ENCODE assay signal across 9 cellular contexts in genomic region chr20:45779011-45779915, GRCh38. TPM values are rescaled to one million over a fixed set of nuclear protein-coding genes. Genes with fewer than 3 reads are reported as not detected.
DNase-seq lines count a peak whose midpoint lies in the region; ATAC-seq and TF ChIP-seq lines count a peak whose summit lies in the region.
"Had no signal": no experiment of that assay in that cellular context is flagged by ENCODE, and none has a peak within 500 bp of the region (broad histone marks: within the 10 kb centered on the region; RNA-seq: fewer than 3 reads in every experiment).

No MANE protein-coding gene starts in this region.

- no peaks in the 10 kb centered on the region for H4K20me1 ChIP-seq in smooth muscle cell (ENCODE audit: low read depth)

- peak; percentile 91 to 95 for ATAC-seq in right cardiac atrium
- ATAC-seq in HG03280 (IDR thresholded peaks at IDR 0.05; ENCODE audit: unreplicated experiment) = no peak
- ATAC-seq in HG03095 (IDR thresholded peaks at IDR 0.05; ENCODE audit: unreplicated experiment) = no peak
- ATAC-seq in HG02852 (IDR thresholded peaks at IDR 0.05; ENCODE audit: unreplicated experiment) = no peak

- H3K4me3 ChIP-seq in right cardiac atrium (ENCODE audit: low read length) = no peak overlapping the region
- H3K4me3 ChIP-seq in smooth muscle cell = no peak overlapping the region

- no peak for TF ChIP-seq CTCF in smooth muscle cell (IDR thresholded peaks at IDR 0.05; ENCODE audit: borderline replicate concordance, insufficient read depth, poor library complexity, severe bottlenecking)

- intact Hi-C loops in right cardiac atrium (cut with DNase I) = loop anchor here (10.0 kb wide), 3 partner anchors 324 to 464 kb away; no protein-coding TSS in a partner anchor

- H3K9me3 ChIP-seq in right cardiac atrium (ENCODE audit: control insufficient read depth, low read length) = no peaks in the 10 kb centered on the region
- no peaks in the 10 kb centered on the region for H3K9me3 ChIP-seq in smooth muscle cell (replicated peaks; ENCODE audit: low read depth)

- H3K4me1 ChIP-seq in right cardiac atrium (ENCODE audit: control insufficient read depth, insufficient read depth, low read length) (peaks cover 2% of the 10 kb centered on the region), smooth muscle cell (ENCODE audit: low read depth) (no peaks in the 10 kb centered on the region)

- H3K27ac ChIP-seq in adipose tissue (ENCODE audit: low read depth, low read length) (peak overlapping the region; percentile 49), right cardiac atrium (ENCODE audit: low read length) (peak overlapping the region; percentile 54), smooth muscle cell (ENCODE audit: low read depth) (peak overlapping the region; percentile 90)

- no peaks in the 10 kb centered on the region for H3K79me2 ChIP-seq in smooth muscle cell (ENCODE audit: low read depth)

- H3K27me3 ChIP-seq in right cardiac atrium (ENCODE audit: control insufficient read depth, insufficient read depth) (no peaks in the 10 kb centered on the region), smooth muscle cell (ENCODE audit: low read depth) (no peaks in the 10 kb centered on the region)

- DNase-seq in HCEC 1CT = peak; percentile 100
- peak; percentile 87 to 93 (median 88) for DNase-seq in right cardiac atrium
- peak; percentile 29 for DNase-seq in smooth muscle cell (lab: John Stamatoyannopoulos, UW; ENCODE audit: unreplicated experiment)
- DNase-seq in GM19240 (ENCODE audit: insufficient read length, low spot score) = no peak
- DNase-seq: activated naive CD8-positive, alpha-beta T cell treated with anti-CD3 and anti-CD28 coated beads, Interleukin-2, amount 10 ng/mL, durations not matched to agents 7 days and 5 days had no signal

- peaks cover 24% of the 10 kb centered on the region for H3F3A ChIP-seq in smooth muscle cell (ENCODE audit: low read depth)

- peak overlapping the region; percentile 49 for H3K4me2 ChIP-seq in smooth muscle cell

- H3K9ac ChIP-seq in smooth muscle cell (ENCODE audit: low read depth) = peak overlapping the region; percentile 61

- no peaks in the 10 kb centered on the region for H3K36me3 ChIP-seq in smooth muscle cell (ENCODE audit: low read depth)

- no peak overlapping the region for H2AFZ ChIP-seq in smooth muscle cell (ENCODE audit: low read depth)

- WGBS in adipose tissue, 3 donors = 42 to 60% (median 60%) methylated on average over 8 of the region's 8 CpGs
- 60% methylated on average over 8 of the region's 8 CpGs for WGBS in right cardiac atrium
- WGBS in smooth muscle cell (ENCODE audit: low lambda C conversion rate) = 16% methylated on average over 8 of the region's 8 CpGs

RNA-seq across cellular contexts. Expression of gene WFDC3, which starts 12.4 kb away (rescaled TPM):
- polyA plus RNA-seq in adipose tissue = 1 to 10 TPM in 1 of 3 donors, under 1 TPM in 1, not detected in 1; 0.32 to 1.0 TPM
- total RNA-seq in right cardiac atrium = 1 to 10 TPM in 1 of 4 donors, under 1 TPM in 1, not detected in 2; 0.57 to 1.4 TPM
- polyA plus RNA-seq in right cardiac atrium = 1.2 TPM
- not detected in 2 replicates for total RNA-seq in smooth muscle cell
- 0.64 TPM in 1 of 2 replicates, not detected in the other for polyA plus RNA-seq in smooth muscle cell
- total RNA-seq: activated naive CD8-positive, alpha-beta T cell treated with anti-CD3 and anti-CD28 coated beads, Interleukin-2, amount 10 ng/mL, durations not matched to agents 7 days and 5 days had no signal

RNA-seq across cellular contexts. Expression of gene DNTTIP1, which starts 12.5 kb away (rescaled TPM):
- polyA plus RNA-seq in adipose tissue = 10 to 100 TPM; 15.8 to 37.1 (median 24.4) TPM
- total RNA-seq in right cardiac atrium = 10 to 100 TPM; 15.3 to 20.4 (median 17.5) TPM
- polyA plus RNA-seq in right cardiac atrium = 23.6 TPM
- total RNA-seq in smooth muscle cell = 15.3 and 19.4 TPM in 2 replicates
- 52.6 and 55.4 TPM in 2 replicates for polyA plus RNA-seq in smooth muscle cell

RNA-seq across cellular contexts. Expression of gene UBE2C, which starts 33.2 kb away (rescaled TPM):
- 1 to 10 TPM in 2 of 3 donors, under 1 TPM in 1; 0.55 to 3.5 (median 1.1) TPM for polyA plus RNA-seq in adipose tissue
- total RNA-seq in right cardiac atrium = 1 to 10 TPM in 2 of 4 donors, under 1 TPM in 1, not detected in 1; 0.85 to 2.1 (median 1.7) TPM
- polyA plus RNA-seq in right cardiac atrium = 0.25 TPM
- 25.8 and 35.1 TPM in 2 replicates for total RNA-seq in smooth muscle cell
- 61.2 and 66.5 TPM in 2 replicates for polyA plus RNA-seq in smooth muscle cell

RNA-seq across cellular contexts. Expression of gene TNNC2, which starts 47.8 kb away (rescaled TPM):
- 1 to 10 TPM; 3.0 to 3.3 (median 3.0) TPM for polyA plus RNA-seq in adipose tissue
- total RNA-seq in right cardiac atrium = under 1 TPM in 1 of 4 donors, not detected in 3; 0.46 TPM
- polyA plus RNA-seq in right cardiac atrium = 0.77 TPM
- total RNA-seq in smooth muscle cell = 1.7 TPM in 1 of 2 replicates, not detected in the other
- polyA plus RNA-seq in smooth muscle cell = 0.78 and 1.2 TPM in 2 replicates
- total RNA-seq: activated naive CD8-positive, alpha-beta T cell treated with anti-CD3 and anti-CD28 coated beads, Interleukin-2, amount 10 ng/mL, durations not matched to agents 7 days and 5 days had no signal

RNA-seq across cellular contexts. Expression of gene SNX21, which starts 54.3 kb away (rescaled TPM):
- polyA plus RNA-seq in adipose tissue (10 to 100 TPM in 2 of 3 donors, 1 to 10 TPM in 1; 9.2 to 50.9 (median 48.6) TPM), right cardiac atrium (23.5 TPM), smooth muscle cell (14.4 and 17.8 TPM in 2 replicates)
- total RNA-seq in right cardiac atrium (10 to 100 TPM; 25.8 to 30.7 (median 28.7) TPM), smooth muscle cell (10.9 and 14.7 TPM in 2 replicates)

Comparison
In these comparisons a context has a peak if more than half of its experiments do, and no peak if none do; other contexts are left out.
1. ATAC-seq: peak in right cardiac atrium (2 of 2); none in HG03280 (single experiment), HG03095 (single experiment) and HG02852 (single experiment).
2. RNA of gene UBE2C, which starts 33.2 kb away (polyA plus RNA-seq): 61.2 to 66.5 TPM in smooth muscle cell; 0.55 to 3.5 TPM in adipose tissue and 0.25 TPM in right cardiac atrium (single experiment); every median in the first group is over 10 times any median in the second.
3. Peak in every context shown above with its lines, with median percentiles within 50 percentile points of each other: H3K27ac ChIP-seq.